ENCODE assay signal across 5 cellular contexts in genomic region chr11:106577384-106577783, GRCh38.
DNase-seq lines count a peak whose midpoint lies in the region; ATAC-seq and TF ChIP-seq lines count a peak whose summit lies in the region.
"Not testable (repeated sequence)": the region's sequence is repeated elsewhere in the genome, so short reads cannot be mapped to it uniquely, and the experiment has no call there.

No MANE protein-coding gene starts in this region.

- peaks cover 11% of the 10 kb centered on the region for H3K4me1 ChIP-seq in BLaER1

- not testable (repeated sequence) for H3K36me3 Mint-ChIP-seq in CD4-positive, alpha-beta T cell (ENCODE audit: low read depth); activated CD8-positive, alpha-beta T cell treated with anti-CD3 and anti-CD28 coated beads, Interleukin-2, amount 10 ng/mL, durations not matched to agents 7 days and 5 days (ENCODE audit: low read depth)

- H3K9me3 ChIP-seq in BLaER1; CD4-positive, alpha-beta T cell (ENCODE audit: control insufficient read depth, low read length): not testable (repeated sequence)
- peaks cover 64% of the 10 kb centered on the region for H3K9me3 ChIP-seq in KOPT-K1 (ENCODE audit: insufficient read depth, low read length, poor library complexity, severe bottlenecking)

- H3K4me3 Mint-ChIP-seq in CD4-positive, alpha-beta T cell; activated CD8-positive, alpha-beta T cell treated with anti-CD3 and anti-CD28 coated beads, Interleukin-2, amount 10 ng/mL, durations not matched to agents 7 days and 5 days: not testable (repeated sequence)

- H3K27ac ChIP-seq in BLaER1; CD4-positive, alpha-beta T cell (ENCODE audit: low read depth, low read length): not testable (repeated sequence)
- H3K27ac ChIP-seq in KOPT-K1 (ENCODE audit: low read depth, low read length, poor library complexity, severe bottlenecking), result peak overlapping the region; percentile 87

- H3K4me2 ChIP-seq in BLaER1, result peak overlapping the region; percentile 61

- not testable (repeated sequence) for H3K4me3 ChIP-seq in BLaER1

- not testable (repeated sequence) for ATAC-seq in CD4-positive, alpha-beta T cell (ENCODE audit: poor library complexity); activated CD8-positive, alpha-beta T cell treated with anti-CD3 and anti-CD28 coated beads, Interleukin-2, amount 10 ng/mL, durations not matched to agents 7 days and 5 days

- H3K27me3 ChIP-seq in BLaER1; CD4-positive, alpha-beta T cell (ENCODE audit: control insufficient read depth, insufficient read depth, low read length): not testable (repeated sequence)

- H3K27me3 Mint-ChIP-seq in CD4-positive, alpha-beta T cell; activated CD8-positive, alpha-beta T cell treated with anti-CD3 and anti-CD28 coated beads, Interleukin-2, amount 10 ng/mL, durations not matched to agents 7 days and 5 days (ENCODE audit: low read depth): not testable (repeated sequence)

- POLR2A ChIA-PET in CD4-positive, alpha-beta T cell (lab: Charles Lee); activated CD8-positive, alpha-beta T cell treated with anti-CD3 and anti-CD28 coated beads, Interleukin-2, amount 10 ng/mL, durations not matched to agents 7 days and 5 days (lab: Charles Lee): not testable (repeated sequence)

- H3K9me3 Mint-ChIP-seq in CD4-positive, alpha-beta T cell, result peaks cover 23% of the 10 kb centered on the region
- peaks cover 19% of the 10 kb centered on the region for H3K9me3 Mint-ChIP-seq in activated CD8-positive, alpha-beta T cell treated with anti-CD3 and anti-CD28 coated beads, Interleukin-2, amount 10 ng/mL, durations not matched to agents 7 days and 5 days (ENCODE audit: insufficient read depth)

- not testable (repeated sequence) for DNase-seq in CD4-positive, alpha-beta T cell; activated CD8-positive, alpha-beta T cell treated with anti-CD3 and anti-CD28 coated beads, Interleukin-2, amount 10 ng/mL, durations not matched to agents 7 days and 5 days
- DNase-seq in HT1080 (ENCODE audit: low read depth), result peak; percentile 27

- H3K27ac Mint-ChIP-seq in CD4-positive, alpha-beta T cell, result peak overlapping the region; percentile 42
- peak overlapping the region; percentile 48 for H3K27ac Mint-ChIP-seq in activated CD8-positive, alpha-beta T cell treated with anti-CD3 and anti-CD28 coated beads, Interleukin-2, amount 10 ng/mL, durations not matched to agents 7 days and 5 days

- CTCF ChIA-PET in CD4-positive, alpha-beta T cell (lab: Charles Lee); activated CD8-positive, alpha-beta T cell treated with anti-CD3 and anti-CD28 coated beads, Interleukin-2, amount 10 ng/mL, durations not matched to agents 7 days and 5 days (lab: Charles Lee): not testable (repeated sequence)

- H3K36me3 ChIP-seq in BLaER1; KOPT-K1 (ENCODE audit: insufficient read depth, low read length): not testable (repeated sequence)

- H3K9ac ChIP-seq in BLaER1, result not testable (repeated sequence)

- not testable (repeated sequence) for H4K20me1 ChIP-seq in BLaER1

- not testable (repeated sequence) for TF ChIP-seq CTCF in CD4-positive, alpha-beta T cell (IDR thresholded peaks at IDR 0.05)

- intact Hi-C loops in CD4-positive, alpha-beta T cell (cut with DNase I, micrococcal nuclease), result not testable (repeated sequence)

- not testable (repeated sequence) for H3K4me1 Mint-ChIP-seq in CD4-positive, alpha-beta T cell (ENCODE audit: low read depth); activated CD8-positive, alpha-beta T cell treated with anti-CD3 and anti-CD28 coated beads, Interleukin-2, amount 10 ng/mL, durations not matched to agents 7 days and 5 days (ENCODE audit: low read depth)
